Comparison of ENCODE assay signal across 26 cellular contexts in the genomic region with DNA sequence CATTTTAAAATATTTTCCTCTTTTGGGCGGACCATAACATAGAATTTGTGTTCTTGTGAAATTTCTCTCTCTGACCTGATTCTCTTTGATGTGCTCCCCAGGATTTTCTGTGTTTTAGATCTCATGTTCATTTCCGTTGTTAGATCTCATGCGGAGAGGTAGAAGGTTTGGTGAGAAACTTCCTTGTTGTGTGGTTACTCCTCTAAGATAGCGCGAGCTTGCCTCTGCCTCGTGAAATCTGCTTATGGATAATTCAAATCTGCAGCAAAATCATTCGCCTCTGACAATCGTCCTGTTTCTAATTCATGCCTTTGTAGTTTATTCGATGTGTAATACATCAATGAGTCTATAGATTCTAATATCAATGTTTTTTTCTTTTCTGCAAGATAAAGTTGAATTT.
DNase-seq lines count a peak whose midpoint lies in the region; FAIRE-seq and TF ChIP-seq lines count a peak whose summit lies in the region.
"Had no signal": no experiment of that assay in that cellular context is flagged by ENCODE, and none has a peak within 500 bp of the region (broad histone marks: within the 10 kb centered on the region; RNA-seq: fewer than 3 reads in every experiment).

No MANE protein-coding gene starts in this region.

- no peak overlapping the region for H3K4me3 Mint-ChIP-seq in H9
- H3K4me3 Mint-ChIP-seq: activated CD4-positive, alpha-beta T cell treated with anti-CD3 and anti-CD28 coated beads, Interleukin-2, amount 10 ng/mL, durations not matched to agents 24 days and 14 days; activated CD8-positive, alpha-beta memory T cell treated with anti-CD3 and anti-CD28 coated beads, Interleukin-2, amount 10 ng/mL, durations not matched to agents 7 days and 5 days; activated naive CD8-positive, alpha-beta T cell treated with anti-CD3 and anti-CD28 coated beads for 36 hours; activated T-helper 1 cell treated with anti-CD3 and anti-CD28 coated beads, Interleukin-12 subunit alpha, Interleukin-12 subunit beta, Interleukin-2, Interleukin-4 antibody, amounts not matched to agents 30 ng/mL and 10 ng/mL and 1 ng/mL, durations not matched to agents 14 hours and 24 hours and 36 hours; stimulated activated naive CD8-positive, alpha-beta T cell treated with anti-CD3 and anti-CD28 coated beads, Interleukin-15, amount 100 ng/mL, for 72 hours had no signal

- H3K79me2 ChIP-seq in H9 (ENCODE audit: insufficient read depth, low read length): no peaks in the 10 kb centered on the region

- no peaks in the 10 kb centered on the region for H3K36me3 Mint-ChIP-seq in H9 (ENCODE audit: insufficient read depth in 1 of 3, low read depth in 3 of 3)
- H3K36me3 Mint-ChIP-seq: activated CD8-positive, alpha-beta memory T cell treated with anti-CD3 and anti-CD28 coated beads, Interleukin-2, amount 10 ng/mL, durations not matched to agents 7 days and 5 days; activated naive CD8-positive, alpha-beta T cell treated with anti-CD3 and anti-CD28 coated beads for 36 hours had no signal

- no peak overlapping the region for H2BK12ac ChIP-seq in H9 (ENCODE audit: insufficient read length, low read depth, low read length)

- H3K27me3 ChIP-seq in left ventricle myocardium inferior (ENCODE audit: low read depth) (no peaks in the 10 kb centered on the region), neuron (ENCODE audit: insufficient read depth, low read length) (no peaks in the 10 kb centered on the region), vagina (no peaks in the 10 kb centered on the region), H9 (ENCODE audit: insufficient read depth, low read length) (no peaks in the 10 kb centered on the region)
- H3K27me3 ChIP-seq: body of pancreas, heart right ventricle, right atrium auricular region had no signal

- no peak overlapping the region for H3K18ac ChIP-seq in H9 (ENCODE audit: insufficient read length, low read depth, low read length)

- no peak overlapping the region for H4K91ac ChIP-seq in H9 (ENCODE audit: insufficient read length, low read depth, low read length)

- H2AK5ac ChIP-seq in H9 (ENCODE audit: insufficient read length, low read length): no peak overlapping the region

- H3K4me2 ChIP-seq in H9 (ENCODE audit: insufficient read depth, insufficient read length, low read length): no peak overlapping the region

- no peak overlapping the region for H3T11ph ChIP-seq in H9 (ENCODE audit: low read length)

- H3K23me2 ChIP-seq in H9 (ENCODE audit: insufficient read length, low read depth, low read length, poor library complexity, severe bottlenecking): no peaks in the 10 kb centered on the region

- H3K4me3 ChIP-seq in left ventricle myocardium inferior (no peak overlapping the region), neuron (ENCODE audit: low read length) (peak overlapping the region; percentile 88), vagina (no peak overlapping the region)
- H3K4me3 ChIP-seq: body of pancreas, heart right ventricle, right atrium auricular region, SJSA1 had no signal

- H4K20me1 ChIP-seq in H9 (ENCODE audit: control insufficient read depth, insufficient read depth, insufficient read length): no peaks in the 10 kb centered on the region

- no peaks in the 10 kb centered on the region for H3K27me3 Mint-ChIP-seq in H9 (ENCODE audit: low read depth)
- H3K27me3 Mint-ChIP-seq: activated CD4-positive, alpha-beta T cell treated with anti-CD3 and anti-CD28 coated beads, Interleukin-2, amount 10 ng/mL, durations not matched to agents 24 days and 14 days; activated CD8-positive, alpha-beta memory T cell treated with anti-CD3 and anti-CD28 coated beads, Interleukin-2, amount 10 ng/mL, durations not matched to agents 7 days and 5 days; stimulated activated naive CD8-positive, alpha-beta T cell treated with anti-CD3 and anti-CD28 coated beads, Interleukin-15, amount 100 ng/mL, for 72 hours had no signal

- H3K56ac ChIP-seq in H9 (ENCODE audit: insufficient read length, low read depth, low read length): no peak overlapping the region

- WGBS in H9 (ENCODE audit: extremely low coverage, insufficient read length, low lambda C conversion rate): no CpG with 5 or more reads among the region's 9 CpGs

- no peak overlapping the region for H4K5ac ChIP-seq in H9 (ENCODE audit: insufficient read length, low read depth, low read length)

- H3K4me1 ChIP-seq in left ventricle myocardium inferior: peaks cover 4% of the 10 kb centered on the region
- H3K4me1 ChIP-seq in neuron (ENCODE audit: insufficient read depth, low read length): peaks cover 41% of the 10 kb centered on the region
- peaks cover 20% of the 10 kb centered on the region for H3K4me1 ChIP-seq in vagina
- no peaks in the 10 kb centered on the region for H3K4me1 ChIP-seq in H9 (ENCODE audit: insufficient read depth, low read length)
- H3K4me1 ChIP-seq: body of pancreas, right atrium auricular region, SJSA1 had no signal

- no peak overlapping the region for H4K8ac ChIP-seq in H9 (replicated peaks; ENCODE audit: insufficient read length, low read depth, low read length)

- H3K14ac ChIP-seq in H9 (ENCODE audit: insufficient read depth, low read length): no peak overlapping the region

- no peaks in the 10 kb centered on the region for H3K36me3 ChIP-seq in left ventricle myocardium inferior
- H3K36me3 ChIP-seq in neuron (ENCODE audit: insufficient read depth, low read length): no peaks in the 10 kb centered on the region
- H3K36me3 ChIP-seq in vagina: no peaks in the 10 kb centered on the region
- H3K36me3 ChIP-seq: heart right ventricle, right atrium auricular region, SJSA1 had no signal

- TF ChIP-seq CTCF in left ventricle myocardium inferior (IDR thresholded peaks at IDR 0.05; ENCODE audit: borderline replicate concordance): no peak
- no peak for TF ChIP-seq CTCF in vagina (IDR thresholded peaks at IDR 0.05)
- no peak for TF ChIP-seq CTCF in H9 (conservative IDR thresholded peaks at IDR 0.05)

- no peak overlapping the region for H3K23ac ChIP-seq in H9 (ENCODE audit: insufficient read length, low read depth, low read length)

- no peaks in the 10 kb centered on the region for H3K9me3 ChIP-seq in left ventricle myocardium inferior (replicated peaks)
- H3K9me3 ChIP-seq in neuron (ENCODE audit: low read length): no peaks in the 10 kb centered on the region
- H3K9me3 ChIP-seq in vagina: no peaks in the 10 kb centered on the region
- no peaks in the 10 kb centered on the region for H3K9me3 ChIP-seq in H9 (ENCODE audit: control insufficient read depth, low read depth, low read length)
- H3K9me3 ChIP-seq: body of pancreas, heart right ventricle, right atrium auricular region, SJSA1 had no signal

- peak overlapping the region; percentile 1 for H2AFZ ChIP-seq in neuron (ENCODE audit: low read depth, low read length)
- no peak overlapping the region for H2AFZ ChIP-seq in H9 (ENCODE audit: low read length)

- no peak overlapping the region for H3K9ac ChIP-seq in H9 (ENCODE audit: extremely low read depth, insufficient read length, low read length)

- H2BK120ac ChIP-seq in H9 (ENCODE audit: low read depth, low read length, poor library complexity, severe bottlenecking): no peak overlapping the region

- H3K9me3 Mint-ChIP-seq in H9: no peaks in the 10 kb centered on the region
- H3K9me3 Mint-ChIP-seq: activated CD4-positive, alpha-beta T cell treated with anti-CD3 and anti-CD28 coated beads, Interleukin-2, amount 10 ng/mL, durations not matched to agents 24 days and 14 days; activated naive CD8-positive, alpha-beta T cell treated with anti-CD3 and anti-CD28 coated beads for 36 hours; activated T-helper 1 cell treated with anti-CD3 and anti-CD28 coated beads, Interleukin-12 subunit alpha, Interleukin-12 subunit beta, Interleukin-2, Interleukin-4 antibody, amounts not matched to agents 30 ng/mL and 10 ng/mL and 1 ng/mL, durations not matched to agents 14 hours and 24 hours and 36 hours; stimulated activated naive CD8-positive, alpha-beta T cell treated with anti-CD3 and anti-CD28 coated beads, Interleukin-15, amount 100 ng/mL, for 72 hours had no signal

- H3K27ac Mint-ChIP-seq in H9: no peak overlapping the region
- H3K27ac Mint-ChIP-seq: activated CD4-positive, alpha-beta T cell treated with anti-CD3 and anti-CD28 coated beads, Interleukin-2, amount 10 ng/mL, durations not matched to agents 24 days and 14 days; activated CD8-positive, alpha-beta memory T cell treated with anti-CD3 and anti-CD28 coated beads, Interleukin-2, amount 10 ng/mL, durations not matched to agents 7 days and 5 days; activated naive CD8-positive, alpha-beta T cell treated with anti-CD3 and anti-CD28 coated beads for 36 hours; activated T-helper 1 cell treated with anti-CD3 and anti-CD28 coated beads, Interleukin-12 subunit alpha, Interleukin-12 subunit beta, Interleukin-2, Interleukin-4 antibody, amounts not matched to agents 30 ng/mL and 10 ng/mL and 1 ng/mL, durations not matched to agents 14 hours and 24 hours and 36 hours; stimulated activated naive CD8-positive, alpha-beta T cell treated with anti-CD3 and anti-CD28 coated beads, Interleukin-15, amount 100 ng/mL, for 72 hours had no signal

- DNase-seq in left ventricle myocardium inferior (no peak), cardiac septum (ENCODE audit: low spot score) (no peak), globus pallidus (ENCODE audit: low spot score) (peak; percentile 52), vagina (ENCODE audit: extremely low spot score in 2 of 2) (no peak), GM12892 (ENCODE audit: insufficient read length) (no peak), H9 (no peak)
- DNase-seq in activated CD4-positive, CD25-positive, alpha-beta regulatory T cell (lab: John Stamatoyannopoulos, UW): no peak
- DNase-seq: activated CD4-positive, alpha-beta T cell treated with anti-CD3 and anti-CD28 coated beads, Interleukin-2, amount 10 ng/mL, durations not matched to agents 24 days and 14 days; activated CD8-positive, alpha-beta memory T cell treated with anti-CD3 and anti-CD28 coated beads, Interleukin-2, amount 10 ng/mL, durations not matched to agents 7 days and 5 days; activated naive CD8-positive, alpha-beta T cell treated with anti-CD3 and anti-CD28 coated beads for 36 hours; body of pancreas; Calu3; EL; H7; heart right ventricle; left ventricle myocardium superior; NCI-H1436 treated with DMSO at 0.1 percent for 48 hours; NCI-H2171; NCI-H524 treated with DMSO at 0.1 percent for 48 hours; stimulated activated naive CD8-positive, alpha-beta T cell treated with anti-CD3 and anti-CD28 coated beads, Interleukin-15, amount 100 ng/mL, for 72 hours had no signal

- H3K27ac ChIP-seq in left ventricle myocardium inferior (replicated peaks): peak overlapping the region; percentile 73
- peak overlapping the region; percentile 87 for H3K27ac ChIP-seq in vagina
- no peak overlapping the region for H3K27ac ChIP-seq in H9 (ENCODE audit: insufficient read length, low read depth, low read length)
- H3K27ac ChIP-seq: body of pancreas, HL-60, SJSA1 had no signal

- TF ChIP-seq POLR2A in vagina (IDR thresholded peaks at IDR 0.05) (no peak), GM12892 (IDR thresholded peaks at IDR 0.05; ENCODE audit: low read depth, low read length) (no peak)

- no peak overlapping the region for H3K4ac ChIP-seq in H9 (ENCODE audit: low read depth, low read length)

- H2BK5ac ChIP-seq in H9 (ENCODE audit: insufficient read length, low read length): no peak overlapping the region

- peaks cover 5 to 8% of the 10 kb centered on the region in 2 experiments for H3K4me1 Mint-ChIP-seq in H9
- H3K4me1 Mint-ChIP-seq: activated CD4-positive, alpha-beta T cell treated with anti-CD3 and anti-CD28 coated beads, Interleukin-2, amount 10 ng/mL, durations not matched to agents 24 days and 14 days; activated CD8-positive, alpha-beta memory T cell treated with anti-CD3 and anti-CD28 coated beads, Interleukin-2, amount 10 ng/mL, durations not matched to agents 7 days and 5 days had no signal

- no peak overlapping the region for H2BK15ac ChIP-seq in H9 (ENCODE audit: low read depth, low read length)

- no peak overlapping the region for H2BK20ac ChIP-seq in H9 (ENCODE audit: low read depth, low read length, poor library complexity, severe bottlenecking)

- FAIRE-seq in GM12892 (lab: Jason Lieb, UNC): no peak
- FAIRE-seq: HepG2 had no signal

- intact Hi-C loops in left ventricle myocardium inferior (cut with micrococcal nuclease) (no loop called here), cardiac septum (cut with DNase I) (no loop called here), vagina (cut with DNase I) (loop anchor here (10.0 kb wide), 1 partner anchor 225 kb away; no protein-coding TSS in a partner anchor)

- H3K79me1 ChIP-seq in H9 (ENCODE audit: insufficient read depth, low read depth, low read length, poor library complexity, severe bottlenecking): no peaks in the 10 kb centered on the region
